12 cellular contexts compared by ENCODE assay signal in genomic region chr1:221284028-221284427, GRCh38.
DNase-seq lines count a peak whose midpoint lies in the region; ATAC-seq and TF ChIP-seq lines count a peak whose summit lies in the region.
"Had no signal": no experiment of that assay in that cellular context is flagged by ENCODE, and none has a peak within 500 bp of the region (broad histone marks: within the 10 kb centered on the region; RNA-seq: fewer than 3 reads in every experiment).

No MANE protein-coding gene starts in this region.

- H3K9me3 Mint-ChIP-seq in brain = peaks cover 3 to 28% (median 9%) of the 10 kb centered on the region in 5 experiments
- H3K9me3 Mint-ChIP-seq in progenitor cell of endocrine pancreas (ENCODE audit: low read depth) = peaks cover 15% of the 10 kb centered on the region
- H3K9me3 Mint-ChIP-seq in activated naive CD4-positive, alpha-beta T cell treated with anti-CD3 and anti-CD28 coated beads, Interleukin-2, amount 50 U/mL, for 72 hours = no peaks in the 10 kb centered on the region

- peak overlapping the region in 1 of 5 experiments; percentile 27 for H3K4me3 Mint-ChIP-seq in brain
- H3K4me3 Mint-ChIP-seq in progenitor cell of endocrine pancreas (ENCODE audit: low read depth) = no peak overlapping the region
- H3K4me3 Mint-ChIP-seq: activated CD8-positive, alpha-beta T cell treated with anti-CD3 and anti-CD28 coated beads, Interleukin-2, amount 10 ng/mL, durations not matched to agents 7 days and 5 days had no signal

- no peak for ATAC-seq in activated naive CD4-positive, alpha-beta T cell treated with anti-CD3 and anti-CD28 coated beads, Interleukin-2, amount 50 U/mL, for 72 hours
- ATAC-seq: activated CD8-positive, alpha-beta T cell treated with anti-CD3 and anti-CD28 coated beads, Interleukin-2, amount 10 ng/mL, durations not matched to agents 7 days and 5 days had no signal

- peaks cover 48% of the 10 kb centered on the region for H3K4me1 Mint-ChIP-seq in brain
- H3K4me1 Mint-ChIP-seq in progenitor cell of endocrine pancreas (ENCODE audit: low read depth) = no peaks in the 10 kb centered on the region

- H3K27ac Mint-ChIP-seq in brain (peak overlapping the region in 4 of 5 experiments; percentile 10 to 86 (median 56)), progenitor cell of endocrine pancreas (no peak overlapping the region)
- no peak overlapping the region for H3K27ac Mint-ChIP-seq in activated naive CD4-positive, alpha-beta T cell treated with anti-CD3 and anti-CD28 coated beads, Interleukin-2, amount 50 U/mL, for 72 hours
- H3K27ac Mint-ChIP-seq: activated CD8-positive, alpha-beta T cell treated with anti-CD3 and anti-CD28 coated beads, Interleukin-2, amount 10 ng/mL, durations not matched to agents 7 days and 5 days had no signal

- H3K36me3 Mint-ChIP-seq in brain (peaks cover 14% of the 10 kb centered on the region), progenitor cell of endocrine pancreas (ENCODE audit: insufficient read depth) (no peaks in the 10 kb centered on the region)
- H3K36me3 Mint-ChIP-seq in activated naive CD4-positive, alpha-beta T cell treated with anti-CD3 and anti-CD28 coated beads, Interleukin-2, amount 50 U/mL, for 72 hours = no peaks in the 10 kb centered on the region

- H3K27me3 Mint-ChIP-seq in brain (peaks cover 9% of the 10 kb centered on the region), progenitor cell of endocrine pancreas (no peaks in the 10 kb centered on the region)

- TF ChIP-seq CTCF in brain (conservative IDR thresholded peaks at IDR 0.05) = no peak
- TF ChIP-seq CTCF in progenitor cell of endocrine pancreas (IDR thresholded peaks at IDR 0.05; ENCODE audit: unreplicated experiment) = no peak

- DNase-seq in Daoy (ENCODE audit: low read depth) (peak; percentile 75), NCI-H146 (lab: John Stamatoyannopoulos, UW) (peak; percentile 87), midbrain (lab: John Stamatoyannopoulos, UW) (peak; percentile 53), retina (no peak), T-helper 9 cell (no peak), progenitor cell of endocrine pancreas (ENCODE audit: low spot score, unreplicated experiment) (no peak)
- DNase-seq in activated naive CD4-positive, alpha-beta T cell treated with anti-CD3 and anti-CD28 coated beads, Interleukin-2, amount 50 U/mL, for 72 hours (ENCODE audit: low spot score in 2 of 2) = no peak
- DNase-seq: activated CD8-positive, alpha-beta T cell treated with anti-CD3 and anti-CD28 coated beads, Interleukin-2, amount 10 ng/mL, durations not matched to agents 7 days and 5 days; Karpas-422; ovary; RPMI8226 had no signal

Comparison
In these comparisons a context has a peak if more than half of its experiments do, and no peak if none do; other contexts are left out.
1. DNase-seq: peak in Daoy (single experiment), NCI-H146 (single experiment) and midbrain (single experiment); none in retina (single experiment), T-helper 9 cell (single experiment), progenitor cell of endocrine pancreas (single experiment) and activated naive CD4-positive, alpha-beta T cell treated with anti-CD3 and anti-CD28 coated beads, Interleukin-2, amount 50 U/mL, for 72 hours (0 of 2).
2. H3K27ac Mint-ChIP-seq: peak in brain (4 of 5); none in progenitor cell of endocrine pancreas (single experiment) and activated naive CD4-positive, alpha-beta T cell treated with anti-CD3 and anti-CD28 coated beads, Interleukin-2, amount 50 U/mL, for 72 hours (0 of 2).